8 cellular contexts compared by ENCODE assay signal in the genomic region with DNA sequence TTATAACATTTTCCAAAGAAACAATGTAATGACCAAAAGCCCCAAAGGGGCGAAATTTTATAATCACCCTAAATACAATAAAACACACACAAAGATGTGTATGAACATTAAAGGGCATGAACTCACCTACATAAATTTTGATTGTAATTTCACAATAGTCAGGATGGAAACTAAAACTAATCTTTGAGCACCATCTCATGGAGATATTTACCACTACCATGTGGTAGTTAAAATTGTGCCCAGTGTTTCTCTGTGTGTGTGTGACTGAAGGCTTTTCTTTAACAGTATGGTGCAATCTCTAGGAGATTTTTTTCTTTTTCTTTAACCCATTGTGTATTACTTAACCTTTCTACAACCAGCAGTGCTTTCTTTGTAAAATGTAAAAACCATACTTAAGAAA. TPM values are rescaled to one million over a fixed set of nuclear protein-coding genes. Genes with fewer than 3 reads are reported as not detected.
DNase-seq lines count a peak whose midpoint lies in the region; ATAC-seq and TF ChIP-seq lines count a peak whose summit lies in the region.

No MANE protein-coding gene starts in this region.

- RAD21 ChIA-PET in HCT116 (lab: Charles Lee; ENCODE audit: low non-redundant PET in 1 of 2, low total read pairs in 2 of 2, uncharacterized antibody in 2 of 2, unreplicated experiment in 2 of 2), result no interaction called here

- H3K4me2 ChIP-seq in HCT116 (ENCODE audit: low read length), result no peak overlapping the region
- no peak overlapping the region for H3K4me2 ChIP-seq in smooth muscle cell

- DNase-seq in ACHN (peak; percentile 63), HCT116 (ENCODE audit: low read depth, low spot score) (peak; percentile 13), Peyer's patch (no peak), fibroblast of the conjunctiva (ENCODE audit: low read depth) (peak; percentile 52), smooth muscle cell (lab: John Stamatoyannopoulos, UW; ENCODE audit: unreplicated experiment) (no peak), KG1 (lab: John Stamatoyannopoulos, UW) (no peak), omental fat pad (ENCODE audit: low spot score) (no peak)
- no peak for DNase-seq in effector CD8-positive, alpha-beta T cell (lab: John Stamatoyannopoulos, UW)

- no peak overlapping the region for H3K9ac ChIP-seq in HCT116 (ENCODE audit: low read length)
- H3K9ac ChIP-seq in smooth muscle cell (ENCODE audit: low read depth), result no peak overlapping the region

- peak overlapping the region; percentile 45 for H2AFZ ChIP-seq in HCT116 (ENCODE audit: low read depth, low read length, poor library complexity, severe bottlenecking)
- no peak overlapping the region for H2AFZ ChIP-seq in smooth muscle cell (ENCODE audit: low read depth)

- H4K20me1 ChIP-seq in HCT116 (ENCODE audit: insufficient read depth), result no peaks in the 10 kb centered on the region
- H4K20me1 ChIP-seq in smooth muscle cell (ENCODE audit: low read depth), result no peaks in the 10 kb centered on the region

- POLR2A ChIA-PET in HCT116 (lab: Charles Lee), result interaction anchor here (0.6 kb wide), 1 partner anchor 412 kb away, joined by 3 read pairs; no protein-coding TSS in a partner anchor

- H3K79me2 ChIP-seq in HCT116 (ENCODE audit: insufficient read depth, low read length) (no peaks in the 10 kb centered on the region), smooth muscle cell (ENCODE audit: low read depth) (no peaks in the 10 kb centered on the region)

- H3K27me3 ChIP-seq in HCT116 (ENCODE audit: insufficient read depth, low read length) (no peaks in the 10 kb centered on the region), Peyer's patch (no peaks in the 10 kb centered on the region), smooth muscle cell (ENCODE audit: low read depth) (no peaks in the 10 kb centered on the region)

- ATAC-seq in HCT116 (0 out of 2 replicates have a peak, but pooled peaks have one; percentile 47), omental fat pad (ENCODE audit: low FRiP score) (no peak)

- no peak overlapping the region for H3K4me3 ChIP-seq in HCT116 (replicated peaks in 1 of 2; ENCODE audit: low read depth in 1 of 2, low read length in 2 of 2)
- H3K4me3 ChIP-seq in Peyer's patch, result no peak overlapping the region
- H3K4me3 ChIP-seq in smooth muscle cell, result no peak overlapping the region

- no peaks in the 10 kb centered on the region for H3K9me2 ChIP-seq in HCT116 (ENCODE audit: insufficient read depth)

- H3F3A ChIP-seq in smooth muscle cell (ENCODE audit: low read depth), result no peaks in the 10 kb centered on the region

- in situ Hi-C loops in ACHN (cut with HindIII; ENCODE audit: low pct_ligation_motif_present, low pct_unique_long_range_greater_than_20kb, low sequenced_read_pairs), result loop anchor here (25.0 kb wide), 1 partner anchor 99 kb away; no protein-coding TSS in a partner anchor

- H3K9me3 ChIP-seq in HCT116 (ENCODE audit: control insufficient read depth in 1 of 2, insufficient read depth in 1 of 2, low read depth in 1 of 2, low read length in 2 of 2) (no peaks in the 10 kb centered on the region), Peyer's patch (no peaks in the 10 kb centered on the region), smooth muscle cell (replicated peaks; ENCODE audit: low read depth) (no peaks in the 10 kb centered on the region)

- H3K4me1 ChIP-seq in HCT116 (ENCODE audit: control insufficient read depth in 1 of 2, insufficient read depth in 2 of 2, low read length in 2 of 2), result no peaks in the 10 kb centered on the region
- H3K4me1 ChIP-seq in Peyer's patch, result no peaks in the 10 kb centered on the region
- H3K4me1 ChIP-seq in smooth muscle cell (ENCODE audit: low read depth), result no peaks in the 10 kb centered on the region

- CTCF ChIA-PET in HCT116 (lab: Charles Lee), result interaction anchor here (1.5 kb wide), 1 partner anchor 103 kb away, joined by 23 read pairs; no protein-coding TSS in a partner anchor

- no peaks in the 10 kb centered on the region for H3K36me3 ChIP-seq in HCT116 (ENCODE audit: control insufficient read depth in 1 of 2, insufficient read depth in 2 of 2, low read length in 2 of 2)
- no peaks in the 10 kb centered on the region for H3K36me3 ChIP-seq in Peyer's patch
- H3K36me3 ChIP-seq in smooth muscle cell (ENCODE audit: low read depth), result no peaks in the 10 kb centered on the region

- intact Hi-C loops in HCT116 (cut with micrococcal nuclease), result loop anchor here (1.0 kb wide), 1 partner anchor 103 kb away; no protein-coding TSS in a partner anchor

- WGBS in smooth muscle cell (ENCODE audit: low lambda C conversion rate), result 68% methylated on average over 1 of the region's 1 CpG

- no TSS peak for BruUV-seq in HCT116 (replicated peaks; lab: Mats Ljungman, UMichigan)

- H3K27ac ChIP-seq in HCT116 (ENCODE audit: low read depth, low read length), result no peak overlapping the region
- H3K27ac ChIP-seq in Peyer's patch, result no peak overlapping the region
- no peak overlapping the region for H3K27ac ChIP-seq in smooth muscle cell (ENCODE audit: low read depth)

- no peak for TF ChIP-seq POLR2A in HCT116 (IDR thresholded peaks at IDR 0.05; ENCODE audit: borderline replicate concordance, extremely low read depth, insufficient read depth, insufficient read length)
- no peak for TF ChIP-seq POLR2A in Peyer's patch (IDR thresholded peaks at IDR 0.05)

- TF ChIP-seq CTCF in HCT116 (IDR thresholded peaks at IDR 0.05 in 2 of 3, conservative IDR thresholded peaks at IDR 0.05 in 1 of 3; ENCODE audit: borderline replicate concordance in 1 of 3, insufficient read depth in 1 of 3, low read depth in 2 of 3, low read length in 2 of 3) (peak; percentile 4 to 55 (median 36); a peak in 2 of 6 replicates), Peyer's patch (IDR thresholded peaks at IDR 0.05) (peak in 5 of 6 experiments; percentile 23 to 55 (median 40)), smooth muscle cell (IDR thresholded peaks at IDR 0.05; ENCODE audit: borderline replicate concordance, insufficient read depth, poor library complexity, severe bottlenecking) (peak; percentile 72), omental fat pad (IDR thresholded peaks at IDR 0.05) (no peak)

- peak; percentile 75 for TF ChIP-seq RAD21 in HCT116 (IDR thresholded peaks at IDR 0.05; ENCODE audit: low read depth)

TF ChIP-seq in HCT116, 20 proteins besides CTCF, POLR2A, EP300 and RAD21:
- TF ChIP-seq CEBPB (IDR thresholded peaks at IDR 0.05; ENCODE audit: low read depth) (peak; percentile 65), SIN3A (IDR thresholded peaks at IDR 0.05; ENCODE audit: low read depth) (no peak)

RNA-seq across cellular contexts. Expression of gene MEIOC, which starts 19.7 kb away (rescaled TPM):
- total RNA-seq in HCT116 (2021; ENCODE audit: unreplicated experiment), result not detected
- 0.05 and 0.08 TPM in 2 replicates for polyA plus RNA-seq in HCT116 (2012)
- total RNA-seq in Peyer's patch, result not detected
- 0.09 TPM in 1 of 2 replicates, not detected in the other for total RNA-seq in smooth muscle cell
- 0.18 TPM in 1 of 2 replicates, not detected in the other for polyA plus RNA-seq in smooth muscle cell
- not detected for total RNA-seq in omental fat pad

RNA-seq across cellular contexts. Expression of gene CCDC43, which starts 53.0 kb away (rescaled TPM):
- total RNA-seq in HCT116 (2021; ENCODE audit: unreplicated experiment) (33.0 TPM), Peyer's patch (10 to 100 TPM in 3 of 4 donors, 1 to 10 TPM in 1; 9.1 to 18.4 (median 14.4) TPM), smooth muscle cell (26.9 and 29.0 TPM in 2 replicates), omental fat pad (10 to 100 TPM; 14.5 to 22.5 (median 17.6) TPM)
- 12.7 and 15.2 TPM in 2 replicates for polyA plus RNA-seq in HCT116 (2012)
- 19.3 and 25.4 TPM in 2 replicates for polyA plus RNA-seq in smooth muscle cell

Comparison
In these comparisons a context has a peak if more than half of its experiments do, and no peak if none do; other contexts are left out.
1. DNase-seq: peak in ACHN (single experiment), HCT116 (single experiment) and fibroblast of the conjunctiva (single experiment); none in Peyer's patch (0 of 3), smooth muscle cell (single experiment), KG1 (single experiment), effector CD8-positive, alpha-beta T cell (single experiment) and omental fat pad (single experiment).
2. CTCF ChIP-seq: peak in HCT116 (3 of 3), Peyer's patch (5 of 6) and smooth muscle cell (single experiment); none in omental fat pad (0 of 3).